In the genomic region with DNA sequence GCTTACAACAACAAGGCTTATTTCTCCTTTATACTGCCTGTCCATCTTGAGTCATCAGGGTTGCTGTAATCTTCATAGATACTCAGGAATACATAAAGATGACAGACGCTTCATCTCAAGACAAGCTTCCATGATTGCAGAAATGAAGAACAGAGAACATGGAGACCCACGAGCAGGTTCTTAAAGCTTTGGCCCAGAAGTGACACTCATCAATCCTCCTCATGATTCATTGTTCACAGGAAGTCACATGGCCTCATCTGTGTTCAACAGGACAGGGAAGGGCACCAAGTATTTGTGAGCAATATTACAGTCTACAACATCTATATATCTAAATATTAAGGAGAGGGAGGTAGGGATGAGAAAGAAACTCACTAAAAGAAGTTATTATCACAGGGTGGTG, we compare ENCODE assay signal across 20 cellular contexts. TPM values are rescaled to one million over a fixed set of nuclear protein-coding genes. Genes with fewer than 3 reads are reported as not detected.
DNase-seq lines count a peak whose midpoint lies in the region; ATAC-seq, FAIRE-seq and TF ChIP-seq lines count a peak whose summit lies in the region.
"Had no signal": no experiment of that assay in that cellular context is flagged by ENCODE, and none has a peak within 500 bp of the region (broad histone marks: within the 10 kb centered on the region; RNA-seq: fewer than 3 reads in every experiment).

No MANE protein-coding gene starts in this region.

- BruUV-seq in PC-3 (replicated peaks; lab: Mats Ljungman, UMichigan), result no TSS peak

- TF ChIP-seq CTCF in PC-3 (conservative IDR thresholded peaks at IDR 0.05; ENCODE audit: low read depth, low read length), result no peak
- TF ChIP-seq CTCF in bronchial epithelial cell (IDR thresholded peaks at IDR 0.05; ENCODE audit: insufficient read depth, low read length, severe bottlenecking), result no peak
- TF ChIP-seq CTCF in osteoblast (IDR thresholded peaks at IDR 0.05; ENCODE audit: extremely low read depth, low read depth, low read length), result no peak
- TF ChIP-seq CTCF in CD4-positive, alpha-beta T cell (IDR thresholded peaks at IDR 0.05), result no peak

- H3K14ac ChIP-seq in trophoblast cell (ENCODE audit: low read length), result no peak overlapping the region

- no peaks in the 10 kb centered on the region for H4K20me1 ChIP-seq in PC-3 (ENCODE audit: low read length)
- H4K20me1 ChIP-seq in osteoblast (ENCODE audit: insufficient read depth, low read length), result no peaks in the 10 kb centered on the region
- H4K20me1 ChIP-seq: BLaER1 treated with 17β-estradiol and CSF1 and Interleukin-3, amounts not matched to agents 10 nM and 100 nM had no signal

- CTCF ChIA-PET in PC-3 (lab: Charles Lee), result no interaction called here
- CTCF ChIA-PET in CD4-positive, alpha-beta T cell (lab: Charles Lee), result no interaction called here

- no peak overlapping the region for H2BK120ac ChIP-seq in trophoblast cell (ENCODE audit: insufficient read depth, low read length, poor library complexity)

- no peak overlapping the region for H3K23ac ChIP-seq in trophoblast cell (ENCODE audit: low read length)

- H3K36me3 ChIP-seq in PC-3 (ENCODE audit: low read depth, low read length) (no peaks in the 10 kb centered on the region), bronchial epithelial cell (ENCODE audit: control insufficient read depth, insufficient read depth, low read length) (no peaks in the 10 kb centered on the region), osteoblast (ENCODE audit: insufficient read depth, low read length) (no peaks in the 10 kb centered on the region), trophoblast cell (ENCODE audit: control insufficient read depth in 1 of 2, insufficient read depth in 2 of 2, low read length in 2 of 2) (no peaks in the 10 kb centered on the region)
- H3K36me3 ChIP-seq: adrenal gland; BLaER1 treated with 17β-estradiol and CSF1 and Interleukin-3, amounts not matched to agents 10 nM and 100 nM; cardiac muscle cell had no signal

- no peak overlapping the region for H4K91ac ChIP-seq in trophoblast cell (ENCODE audit: low read depth, low read length)

- H3K36me3 Mint-ChIP-seq in activated CD4-positive, alpha-beta T cell treated with anti-CD3 and anti-CD28 coated beads, Interleukin-2, amount 10 ng/mL, durations not matched to agents 24 days and 14 days (ENCODE audit: low read depth), result peaks cover 14% of the 10 kb centered on the region
- no peaks in the 10 kb centered on the region for H3K36me3 Mint-ChIP-seq in CD4-positive, alpha-beta T cell (ENCODE audit: low read depth)

- no peak overlapping the region for H3K4ac ChIP-seq in trophoblast cell (ENCODE audit: low read depth, low read length)

- no peak overlapping the region for H4K12ac ChIP-seq in trophoblast cell (ENCODE audit: low read depth, low read length)

- H3K27me3 ChIP-seq in PC-3 (ENCODE audit: low read length) (no peaks in the 10 kb centered on the region), bronchial epithelial cell (ENCODE audit: control insufficient read depth, insufficient read depth, low read length) (no peaks in the 10 kb centered on the region), osteoblast (ENCODE audit: insufficient read depth, low read length) (no peaks in the 10 kb centered on the region), trophoblast cell (ENCODE audit: insufficient read depth, low read length) (no peaks in the 10 kb centered on the region)
- no peaks in the 10 kb centered on the region for H3K27me3 ChIP-seq in CD4-positive, alpha-beta T cell (ENCODE audit: control insufficient read depth, insufficient read depth, low read length)
- H3K27me3 ChIP-seq: adrenal gland; BLaER1 treated with 17β-estradiol and CSF1 and Interleukin-3, amounts not matched to agents 10 nM and 100 nM; cardiac muscle cell had no signal

- H3K4me1 ChIP-seq in PC-3 (ENCODE audit: insufficient read depth, low read length) (peaks cover 4% of the 10 kb centered on the region; the same call in 1 of the 2 replicates), osteoblast (ENCODE audit: insufficient read depth, low read length) (peaks cover 16% of the 10 kb centered on the region), trophoblast cell (ENCODE audit: control insufficient read depth in 1 of 2, insufficient read depth in 2 of 2, low read length in 2 of 2) (no peaks in the 10 kb centered on the region)
- H3K4me1 ChIP-seq: adrenal gland, psoas muscle had no signal

- H3K9me3 ChIP-seq in PC-3 (ENCODE audit: low read length) (no peaks in the 10 kb centered on the region), osteoblast (ENCODE audit: low read depth, low read length) (no peaks in the 10 kb centered on the region), trophoblast cell (ENCODE audit: insufficient read depth, low read depth, low read length) (peaks cover 2% of the 10 kb centered on the region)
- no peaks in the 10 kb centered on the region for H3K9me3 ChIP-seq in CD4-positive, alpha-beta T cell (ENCODE audit: control insufficient read depth, low read length)
- H3K9me3 ChIP-seq: adrenal gland, psoas muscle had no signal

- H3K27ac Mint-ChIP-seq in activated CD4-positive, alpha-beta T cell treated with anti-CD3 and anti-CD28 coated beads, Interleukin-2, amount 10 ng/mL, durations not matched to agents 24 days and 14 days, result peak overlapping the region; percentile 83
- H3K27ac Mint-ChIP-seq in CD4-positive, alpha-beta T cell, result no peak overlapping the region
- H3K27ac Mint-ChIP-seq: WTC11 had no signal

- no peaks in the 10 kb centered on the region for H3K79me1 ChIP-seq in trophoblast cell (ENCODE audit: low read length)

- no peak for FAIRE-seq in bronchial epithelial cell (lab: Jason Lieb, UNC)
- FAIRE-seq: G401.6 had no signal

- H3K27ac ChIP-seq in PC-3 (ENCODE audit: low read length) (no peak overlapping the region), osteoblast (ENCODE audit: low read depth, low read length) (no peak overlapping the region), trophoblast cell (ENCODE audit: low read depth, low read length) (no peak overlapping the region)
- no peak overlapping the region for H3K27ac ChIP-seq in CD4-positive, alpha-beta T cell (ENCODE audit: low read depth, low read length)
- H3K27ac ChIP-seq: adrenal gland; BLaER1 treated with 17β-estradiol and CSF1 and Interleukin-3, amounts not matched to agents 10 nM and 100 nM; cardiac muscle cell; GM23248; psoas muscle had no signal

- POLR2A ChIA-PET in PC-3 (lab: Charles Lee; ENCODE audit: unreplicated experiment), result no interaction called here
- POLR2A ChIA-PET in CD4-positive, alpha-beta T cell (lab: Charles Lee), result no interaction called here

- no peak overlapping the region for H3K9ac ChIP-seq in PC-3 (ENCODE audit: low read length)
- H3K9ac ChIP-seq in trophoblast cell (ENCODE audit: low read length), result no peak overlapping the region
- H3K9ac ChIP-seq: BLaER1 treated with 17β-estradiol and CSF1 and Interleukin-3, amounts not matched to agents 10 nM and 100 nM; GM23248 had no signal

- H2AFZ ChIP-seq in PC-3 (ENCODE audit: low read length) (peak overlapping the region; percentile 5; the same call in 1 of the 2 replicates), osteoblast (ENCODE audit: low read length) (peak overlapping the region; percentile 44), trophoblast cell (ENCODE audit: insufficient read depth, low read length, poor library complexity) (no peak overlapping the region)
- H2AFZ ChIP-seq: GM23248 had no signal

- ATAC-seq in PC-3, result peak; percentile 43; the same call in 1 of the 2 replicates
- ATAC-seq in CD4-positive, alpha-beta T cell (ENCODE audit: poor library complexity), result no peak
- ATAC-seq in GM21526 (IDR thresholded peaks at IDR 0.05; ENCODE audit: low FRiP score, unreplicated experiment), result no peak
- ATAC-seq: left colon, psoas muscle, WTC11 had no signal

- no peak overlapping the region for H2BK12ac ChIP-seq in trophoblast cell (ENCODE audit: low read length)

- H3K79me2 ChIP-seq in PC-3 (ENCODE audit: low read length) (no peaks in the 10 kb centered on the region), osteoblast (ENCODE audit: insufficient read depth, low read length) (no peaks in the 10 kb centered on the region), trophoblast cell (ENCODE audit: control insufficient read depth, insufficient read depth, low read length, poor library complexity) (no peaks in the 10 kb centered on the region)

- no peak overlapping the region for H3K4me3 ChIP-seq in PC-3 (ENCODE audit: low read length)
- H3K4me3 ChIP-seq in bronchial epithelial cell (ENCODE audit: low read depth, low read length), result no peak overlapping the region
- H3K4me3 ChIP-seq in osteoblast (ENCODE audit: insufficient read depth, low read length), result no peak overlapping the region
- no peak overlapping the region for H3K4me3 ChIP-seq in trophoblast cell (ENCODE audit: low read depth, low read length)
- H3K4me3 ChIP-seq: adrenal gland; BLaER1 treated with 17β-estradiol and CSF1 and Interleukin-3, amounts not matched to agents 10 nM and 100 nM; cardiac muscle cell; GM23248; psoas muscle had no signal

- intact Hi-C loops in activated CD4-positive, alpha-beta T cell treated with anti-CD3 and anti-CD28 coated beads, Interleukin-2, amount 10 ng/mL, durations not matched to agents 24 days and 14 days (cut with micrococcal nuclease), result no loop called here
- intact Hi-C loops in PC-3 (cut with micrococcal nuclease), result no loop called here
- intact Hi-C loops in CD4-positive, alpha-beta T cell (cut with DNase I, micrococcal nuclease), result no loop called here

- H3K27me3 Mint-ChIP-seq in activated CD4-positive, alpha-beta T cell treated with anti-CD3 and anti-CD28 coated beads, Interleukin-2, amount 10 ng/mL, durations not matched to agents 24 days and 14 days, result no peaks in the 10 kb centered on the region
- no peaks in the 10 kb centered on the region for H3K27me3 Mint-ChIP-seq in CD4-positive, alpha-beta T cell

- no peak overlapping the region for H3K4me3 Mint-ChIP-seq in activated CD4-positive, alpha-beta T cell treated with anti-CD3 and anti-CD28 coated beads, Interleukin-2, amount 10 ng/mL, durations not matched to agents 24 days and 14 days
- H3K4me3 Mint-ChIP-seq in CD4-positive, alpha-beta T cell, result no peak overlapping the region
- H3K4me3 Mint-ChIP-seq: WTC11 had no signal

- no peak for DNase-seq in activated CD4-positive, alpha-beta T cell treated with anti-CD3 and anti-CD28 coated beads, Interleukin-2, amount 10 ng/mL, durations not matched to agents 24 days and 14 days
- DNase-seq in activated CD4-positive, alpha-beta T cell treated with anti-CD3 and anti-CD28 coated beads for 1 hour, result no peak
- DNase-seq in PC-3, result peak; percentile 20
- DNase-seq in bronchial epithelial cell (ENCODE audit: low read depth), result peak; percentile 62
- no peak for DNase-seq in osteoblast (ENCODE audit: insufficient read length, low spot score, missing footprints)
- DNase-seq in trophoblast cell, result no peak
- DNase-seq in CD4-positive, alpha-beta T cell, result no peak
- DNase-seq: activated CD8-positive, alpha-beta memory T cell treated with anti-CD3 and anti-CD28 coated beads, Interleukin-2, amount 50 U/mL, for 48 hours; adrenal gland; GM23248; Kasumi-1; left colon; NCI-H526 treated with DMSO at 0.1 percent for 48 hours; psoas muscle; SIG-M5 had no signal

- no peak overlapping the region for H2BK5ac ChIP-seq in trophoblast cell (ENCODE audit: low read depth, low read length, poor library complexity)

- no peak overlapping the region for H3K18ac ChIP-seq in trophoblast cell (ENCODE audit: low read length)

- WGBS in trophoblast cell (ENCODE audit: extremely low coverage, insufficient coverage, insufficient read length), result no CpG with 5 or more reads among the region's 2 CpGs

- no peak overlapping the region for H2AK5ac ChIP-seq in trophoblast cell (ENCODE audit: low read length)

- H3K4me2 ChIP-seq in PC-3 (ENCODE audit: low read length) (no peak overlapping the region), osteoblast (ENCODE audit: insufficient read depth, low read length) (no peak overlapping the region), trophoblast cell (ENCODE audit: low read length) (no peak overlapping the region)

- H4K8ac ChIP-seq in trophoblast cell (ENCODE audit: low read depth, low read length), result no peak overlapping the region

- H3K9me2 ChIP-seq in PC-3 (replicated peaks; ENCODE audit: low read length), result no peaks in the 10 kb centered on the region

- H3K9me3 Mint-ChIP-seq in activated CD4-positive, alpha-beta T cell treated with anti-CD3 and anti-CD28 coated beads, Interleukin-2, amount 10 ng/mL, durations not matched to agents 24 days and 14 days, result peaks cover 33% of the 10 kb centered on the region
- H3K9me3 Mint-ChIP-seq in CD4-positive, alpha-beta T cell, result no peaks in the 10 kb centered on the region

- H3K4me1 Mint-ChIP-seq in activated CD4-positive, alpha-beta T cell treated with anti-CD3 and anti-CD28 coated beads, Interleukin-2, amount 10 ng/mL, durations not matched to agents 24 days and 14 days, result peaks cover 24% of the 10 kb centered on the region
- H3K4me1 Mint-ChIP-seq in CD4-positive, alpha-beta T cell (ENCODE audit: low read depth), result no peaks in the 10 kb centered on the region

- no peaks in the 10 kb centered on the region for H3F3A ChIP-seq in PC-3 (ENCODE audit: low read length, unreplicated experiment)

RNA-seq across cellular contexts. Expression of gene PGAP1, which starts 36.5 kb away (rescaled TPM):
- 22.6 and 27.1 TPM in 2 replicates for total RNA-seq in activated CD4-positive, alpha-beta T cell treated with anti-CD3 and anti-CD28 coated beads, Interleukin-2, amount 10 ng/mL, durations not matched to agents 24 days and 14 days
- total RNA-seq in PC-3 (2014; rRNA removed), result 3.5 and 4.5 TPM in 2 replicates
- 6.1 and 8.3 TPM in 2 replicates for total RNA-seq in bronchial epithelial cell
- 7.2 and 9.1 TPM in 2 replicates for total RNA-seq in osteoblast
- polyA plus RNA-seq in trophoblast cell (2013), result 5.6 TPM in 2 replicates
- total RNA-seq in CD4-positive, alpha-beta T cell, result 10 to 100 TPM; 10.3 to 11.3 TPM

Comparison
In these comparisons a context has a peak if more than half of its experiments do, and no peak if none do; other contexts are left out.
1. DNase-seq: peak in PC-3 (single experiment) and bronchial epithelial cell (single experiment); none in activated CD4-positive, alpha-beta T cell treated with anti-CD3 and anti-CD28 coated beads, Interleukin-2, amount 10 ng/mL, durations not matched to agents 24 days and 14 days (single experiment), activated CD4-positive, alpha-beta T cell treated with anti-CD3 and anti-CD28 coated beads for 1 hour (single experiment), osteoblast (single experiment), trophoblast cell (0 of 2) and CD4-positive, alpha-beta T cell (0 of 10).